In the genomic region with DNA sequence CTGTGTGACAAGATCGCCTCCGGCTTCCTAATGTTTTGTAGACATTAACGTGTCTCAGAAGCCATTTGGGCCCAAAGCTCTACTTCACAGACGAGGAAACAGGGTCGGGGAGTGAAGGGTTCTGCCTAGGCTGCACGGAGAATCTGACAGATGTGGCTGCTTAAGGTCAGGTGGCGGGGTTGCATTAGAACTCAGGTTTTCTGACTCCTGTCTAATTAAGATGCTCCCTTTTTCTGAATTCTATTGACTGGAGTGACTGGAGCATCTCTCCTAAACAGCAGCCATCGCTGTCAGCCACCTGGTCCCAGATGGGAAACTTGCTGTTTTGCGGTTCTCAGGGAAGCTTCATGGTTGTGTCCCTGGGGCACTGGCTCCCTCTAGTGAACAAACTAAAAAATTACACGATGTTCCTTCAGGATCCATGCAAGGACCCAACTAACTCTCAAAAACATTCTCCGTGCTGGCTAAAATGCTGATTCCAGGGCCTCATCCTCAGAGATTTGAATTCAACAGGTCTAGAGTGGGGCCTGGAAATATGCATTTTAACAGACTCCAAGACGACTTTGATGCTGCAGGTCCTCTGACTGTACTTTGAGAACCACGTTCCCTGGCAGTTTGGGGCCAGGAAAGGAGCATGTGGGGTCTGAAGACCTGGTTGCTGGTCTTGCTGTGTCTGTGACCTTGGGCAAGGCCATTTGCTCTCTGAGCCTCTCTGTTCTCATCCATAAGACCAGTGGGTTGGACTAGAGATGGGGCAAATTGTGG, we compare ENCODE assay signal across 8 cellular contexts.
DNase-seq lines count a peak whose midpoint lies in the region; ATAC-seq and TF ChIP-seq lines count a peak whose summit lies in the region.

No MANE protein-coding gene starts in this region.

- no peaks in the 10 kb centered on the region for H3K79me2 ChIP-seq in mesendoderm (ENCODE audit: control insufficient read depth, insufficient read depth, low read length)

- H3K18ac ChIP-seq in mesendoderm (ENCODE audit: low read length) = no peak overlapping the region

- H4K8ac ChIP-seq in mesendoderm (ENCODE audit: low read depth, low read length) = no peak overlapping the region

- H3K4me2 ChIP-seq in mesendoderm (ENCODE audit: low read length) = no peak overlapping the region

- H3K4me1 ChIP-seq in mesendoderm (ENCODE audit: control insufficient read depth, low read depth, low read length) (no peaks in the 10 kb centered on the region), stomach (no peaks in the 10 kb centered on the region)

- CTCF ChIA-PET in activated CD4-positive, alpha-beta T cell treated with anti-CD3 and anti-CD28 coated beads for 36 hours (lab: Charles Lee) = interaction anchor here (0.6 to 3.2 kb wide), 16 partner anchors 9 to 225 kb away, joined by 3 to 88 read pairs (median 4); a partner anchor contains a TSS
- CTCF ChIA-PET in activated CD4-positive, alpha-beta T cell treated with anti-CD3 and anti-CD28 coated beads, Interleukin-2, amount 10 ng/mL, durations not matched to agents 7 days and 5 days (lab: Charles Lee) = interaction anchor here (0.5 to 2.6 kb wide), 6 partner anchors 19 to 278 kb away, joined by 3 to 27 read pairs (median 4); no protein-coding TSS in a partner anchor

- DNase-seq in activated CD4-positive, alpha-beta T cell treated with anti-CD3 and anti-CD28 coated beads for 36 hours = peak; percentile 64
- no peak for DNase-seq in activated CD4-positive, alpha-beta T cell treated with anti-CD3 and anti-CD28 coated beads for 1 hour
- DNase-seq in NCI-H2107 treated with DMSO at 0.1 percent for 48 hours (lab: John Stamatoyannopoulos, UW; ENCODE audit: unreplicated experiment) = peak; percentile 49
- peak; percentile 47 for DNase-seq in activated CD4-positive, alpha-beta T cell treated with anti-CD3 and anti-CD28 coated beads, Interleukin-2, amount 10 ng/mL, durations not matched to agents 7 days and 5 days
- DNase-seq in endothelial cell (ENCODE audit: low spot score) = peak; percentile 43
- DNase-seq in mesendoderm = peak; percentile 76
- DNase-seq in stomach = no peak

- POLR2A ChIA-PET in activated CD4-positive, alpha-beta T cell treated with anti-CD3 and anti-CD28 coated beads for 36 hours (lab: Charles Lee) = interaction anchor here (1.1 kb wide), 1 partner anchor 93 kb away, joined by 3 read pairs; no protein-coding TSS in a partner anchor
- POLR2A ChIA-PET in activated CD4-positive, alpha-beta T cell treated with anti-CD3 and anti-CD28 coated beads, Interleukin-2, amount 10 ng/mL, durations not matched to agents 7 days and 5 days (lab: Charles Lee) = no interaction called here

- intact Hi-C loops in activated CD4-positive, alpha-beta T cell treated with anti-CD3 and anti-CD28 coated beads for 36 hours (cut with DNase I, micrococcal nuclease) = loop anchor here (1.0 to 2.0 kb wide), 6 partner anchors 28 to 195 kb away; a partner anchor contains a TSS
- intact Hi-C loops in stomach (cut with DNase I; ENCODE audit: low total_unique reads) = no loop called here

- H3K56ac ChIP-seq in mesendoderm (ENCODE audit: low read length) = no peak overlapping the region

- H3K4me1 Mint-ChIP-seq in activated CD4-positive, alpha-beta T cell treated with anti-CD3 and anti-CD28 coated beads for 36 hours = peaks cover 20% of the 10 kb centered on the region
- no peaks in the 10 kb centered on the region for H3K4me1 Mint-ChIP-seq in activated CD4-positive, alpha-beta T cell treated with anti-CD3 and anti-CD28 coated beads, Interleukin-2, amount 10 ng/mL, durations not matched to agents 7 days and 5 days
- H3K4me1 Mint-ChIP-seq in endothelial cell (ENCODE audit: unreplicated experiment) = peaks cover 11% of the 10 kb centered on the region

- peaks cover 16% of the 10 kb centered on the region for H3K9me3 Mint-ChIP-seq in activated CD4-positive, alpha-beta T cell treated with anti-CD3 and anti-CD28 coated beads for 36 hours (ENCODE audit: low read depth)
- H3K9me3 Mint-ChIP-seq in activated CD4-positive, alpha-beta T cell treated with anti-CD3 and anti-CD28 coated beads, Interleukin-2, amount 10 ng/mL, durations not matched to agents 7 days and 5 days = peaks cover 18% of the 10 kb centered on the region
- H3K9me3 Mint-ChIP-seq in endothelial cell (ENCODE audit: unreplicated experiment) = no peaks in the 10 kb centered on the region

- H3K27me3 ChIP-seq in mesendoderm (ENCODE audit: insufficient read depth, low read length, poor library complexity) (no peaks in the 10 kb centered on the region), stomach (peaks cover 0 to 14% (median 5%) of the 10 kb centered on the region in 3 donors)

- H3K36me3 Mint-ChIP-seq in activated CD4-positive, alpha-beta T cell treated with anti-CD3 and anti-CD28 coated beads for 36 hours (ENCODE audit: low read depth) = peaks cover 7% of the 10 kb centered on the region
- no peaks in the 10 kb centered on the region for H3K36me3 Mint-ChIP-seq in activated CD4-positive, alpha-beta T cell treated with anti-CD3 and anti-CD28 coated beads, Interleukin-2, amount 10 ng/mL, durations not matched to agents 7 days and 5 days (ENCODE audit: low read depth)
- H3K36me3 Mint-ChIP-seq in endothelial cell (ENCODE audit: low read depth, unreplicated experiment) = no peaks in the 10 kb centered on the region

- H3K9ac ChIP-seq in mesendoderm (ENCODE audit: low read length) = no peak overlapping the region

- H3K36me3 ChIP-seq in mesendoderm (ENCODE audit: control insufficient read depth, insufficient read depth, low read length) = no peaks in the 10 kb centered on the region
- no peaks in the 10 kb centered on the region for H3K36me3 ChIP-seq in stomach

- H3K27ac ChIP-seq in mesendoderm (ENCODE audit: low read depth, low read length) (no peak overlapping the region), stomach (no peak overlapping the region)

- ATAC-seq in activated CD4-positive, alpha-beta T cell treated with anti-CD3 and anti-CD28 coated beads for 36 hours = peak; percentile 75
- no peak for ATAC-seq in HG03571 (IDR thresholded peaks at IDR 0.05; ENCODE audit: unreplicated experiment)

- no peak overlapping the region for H2AK5ac ChIP-seq in mesendoderm (ENCODE audit: low read length)

- H3K4ac ChIP-seq in mesendoderm (ENCODE audit: low read depth, low read length) = no peak overlapping the region

- no CpG with 5 or more reads among the region's 13 CpGs for WGBS in mesendoderm (ENCODE audit: extremely low coverage, insufficient coverage, low lambda C conversion rate)
- WGBS in stomach, 5 donors = 43 to 49% (median 46%) methylated on average over 12 to 13 of the region's 13 CpGs

- no peak overlapping the region for H3K4me3 Mint-ChIP-seq in activated CD4-positive, alpha-beta T cell treated with anti-CD3 and anti-CD28 coated beads for 36 hours
- H3K4me3 Mint-ChIP-seq in activated CD4-positive, alpha-beta T cell treated with anti-CD3 and anti-CD28 coated beads, Interleukin-2, amount 10 ng/mL, durations not matched to agents 7 days and 5 days = no peak overlapping the region
- H3K4me3 Mint-ChIP-seq in endothelial cell (ENCODE audit: unreplicated experiment) = no peak overlapping the region

- TF ChIP-seq POLR2A in stomach (IDR thresholded peaks at IDR 0.05) = no peak

- no peak overlapping the region for H3K27ac Mint-ChIP-seq in activated CD4-positive, alpha-beta T cell treated with anti-CD3 and anti-CD28 coated beads for 36 hours
- no peak overlapping the region for H3K27ac Mint-ChIP-seq in activated CD4-positive, alpha-beta T cell treated with anti-CD3 and anti-CD28 coated beads, Interleukin-2, amount 10 ng/mL, durations not matched to agents 7 days and 5 days
- no peak overlapping the region for H3K27ac Mint-ChIP-seq in endothelial cell (ENCODE audit: unreplicated experiment)

- H3K79me1 ChIP-seq in mesendoderm (ENCODE audit: low read length) = no peaks in the 10 kb centered on the region

- no peak overlapping the region for H3K4me3 ChIP-seq in mesendoderm (ENCODE audit: low read length)
- H3K4me3 ChIP-seq in stomach = no peak overlapping the region

- H3K27me3 Mint-ChIP-seq in activated CD4-positive, alpha-beta T cell treated with anti-CD3 and anti-CD28 coated beads for 36 hours = peaks cover 34% of the 10 kb centered on the region
- H3K27me3 Mint-ChIP-seq in activated CD4-positive, alpha-beta T cell treated with anti-CD3 and anti-CD28 coated beads, Interleukin-2, amount 10 ng/mL, durations not matched to agents 7 days and 5 days = peaks cover 21% of the 10 kb centered on the region
- H3K27me3 Mint-ChIP-seq in endothelial cell (ENCODE audit: unreplicated experiment) = peaks cover 6% of the 10 kb centered on the region

- peaks cover 0 to 12% (median 11%) of the 10 kb centered on the region in 4 donors for H3K9me3 ChIP-seq in stomach

- TF ChIP-seq CTCF in endothelial cell (IDR thresholded peaks at IDR 0.05; ENCODE audit: unreplicated experiment) (peak; percentile 85), stomach (IDR thresholded peaks at IDR 0.05) (peak in 5 of 7 experiments; percentile 52 to 72 (median 60))

- no peak overlapping the region for H2BK120ac ChIP-seq in mesendoderm (ENCODE audit: low read depth, low read length)

- no peak for TF ChIP-seq EP300 in stomach (IDR thresholded peaks at IDR 0.05)

- no peak overlapping the region for H4K5ac ChIP-seq in mesendoderm (ENCODE audit: low read length)

- H3K23ac ChIP-seq in mesendoderm (ENCODE audit: low read length) = no peak overlapping the region

- no peak overlapping the region for H2BK15ac ChIP-seq in mesendoderm (replicated peaks; ENCODE audit: low read depth)

- H2BK5ac ChIP-seq in mesendoderm (ENCODE audit: low read length) = no peak overlapping the region

Comparison
In these comparisons a context has a peak if more than half of its experiments do, and no peak if none do; other contexts are left out.
1. DNase-seq: peak in activated CD4-positive, alpha-beta T cell treated with anti-CD3 and anti-CD28 coated beads for 36 hours (single experiment), NCI-H2107 treated with DMSO at 0.1 percent for 48 hours (single experiment), activated CD4-positive, alpha-beta T cell treated with anti-CD3 and anti-CD28 coated beads, Interleukin-2, amount 10 ng/mL, durations not matched to agents 7 days and 5 days (single experiment), endothelial cell (single experiment) and mesendoderm (single experiment); none in activated CD4-positive, alpha-beta T cell treated with anti-CD3 and anti-CD28 coated beads for 1 hour (single experiment) and stomach (single experiment).